ENCODE assay signal across 10 cellular contexts in genomic region chr3:69090021-69090420, GRCh38. TPM values are rescaled to one million over a fixed set of nuclear protein-coding genes. Genes with fewer than 3 reads are reported as not detected.
A peak's percentile ranks its signal among the peaks of the same experiment; 100 is the strongest.
DNase-seq lines count a peak whose midpoint lies in the region; ATAC-seq and TF ChIP-seq lines count a peak whose summit lies in the region.
"Had no signal": no experiment of that assay in that cellular context is flagged by ENCODE, and none has a peak within 500 bp of the region (broad histone marks: within the 10 kb centered on the region; RNA-seq: fewer than 3 reads in every experiment).

No MANE protein-coding gene starts in this region.

- peaks cover 46% of the 10 kb centered on the region for H3K4me1 Mint-ChIP-seq in Calu3 (ENCODE audit: low read depth, unreplicated experiment)
- peaks cover 63% of the 10 kb centered on the region for H3K4me1 Mint-ChIP-seq in T-helper 17 cell

- H3K27ac Mint-ChIP-seq in Calu3 (ENCODE audit: unreplicated experiment), result no peak overlapping the region
- peak overlapping the region; percentile 97 for H3K27ac Mint-ChIP-seq in T-helper 17 cell

- CTCF ChIA-PET in Calu3 (lab: Charles Lee), result interaction anchor here (0.7 to 1.0 kb wide), 2 partner anchors 8 to 38 kb away, joined by 3 read pairs; partner anchors contain the start of gene TMF1

- TF ChIP-seq EP300 in sigmoid colon (IDR thresholded peaks at IDR 0.05), result no peak

- DNase-seq in Calu3 (peak; percentile 13), T-helper 17 cell (no peak), sigmoid colon (no peak), right lobe of liver (no peak), NCI-H524 (lab: John Stamatoyannopoulos, UW) (no peak), head of caudate nucleus (no peak), DMS114 treated with DMSO at 0.1 percent for 48 hours (lab: John Stamatoyannopoulos, UW; ENCODE audit: unreplicated experiment) (no peak)
- DNase-seq: stimulated activated CD4-positive, alpha-beta T cell treated with anti-CD3 and anti-CD28 coated beads, Interleukin-12 subunit alpha, Interleukin-12 subunit beta, amount 100 ng/mL, for 4 hours had no signal

- H3K4me3 ChIP-seq in sigmoid colon (no peak overlapping the region), right lobe of liver (no peak overlapping the region)

- H3K36me3 ChIP-seq in sigmoid colon (no peaks in the 10 kb centered on the region), right lobe of liver (no peaks in the 10 kb centered on the region)

- ATAC-seq in T-helper 17 cell (no peak), esophagus mucosa (peak; percentile 49), right lobe of liver (no peak)
- ATAC-seq: Panc1 had no signal

- BruUV-seq in Calu3 (replicated peaks; lab: Mats Ljungman, UMichigan), result no TSS peak

- TF ChIP-seq CTCF in Calu3 (IDR thresholded peaks at IDR 0.05; ENCODE audit: unreplicated experiment) (no peak), sigmoid colon (IDR thresholded peaks at IDR 0.05) (no peak), right lobe of liver (IDR thresholded peaks at IDR 0.05) (no peak)

- H3K9me3 ChIP-seq in T-helper 17 cell (ENCODE audit: control insufficient read depth, low read length, poor library complexity, severe bottlenecking), result no peaks in the 10 kb centered on the region
- H3K9me3 ChIP-seq in sigmoid colon, result no peaks in the 10 kb centered on the region
- H3K9me3 ChIP-seq in right lobe of liver, result no peaks in the 10 kb centered on the region

- H3K27ac ChIP-seq in sigmoid colon, result peak overlapping the region; percentile 50 to 94 (median 94)
- no peak overlapping the region for H3K27ac ChIP-seq in right lobe of liver

- peaks cover 38% of the 10 kb centered on the region for H3K36me3 Mint-ChIP-seq in Calu3 (ENCODE audit: insufficient read depth, unreplicated experiment)
- H3K36me3 Mint-ChIP-seq in T-helper 17 cell (ENCODE audit: low read depth), result peaks cover 4% of the 10 kb centered on the region

- no peaks in the 10 kb centered on the region for H3K27me3 ChIP-seq in sigmoid colon
- no peaks in the 10 kb centered on the region for H3K27me3 ChIP-seq in right lobe of liver

- TF ChIP-seq POLR2A in sigmoid colon (IDR thresholded peaks at IDR 0.05) (no peak), right lobe of liver (IDR thresholded peaks at IDR 0.05) (no peak)

- H3K27me3 Mint-ChIP-seq in Calu3 (ENCODE audit: unreplicated experiment) (no peaks in the 10 kb centered on the region), T-helper 17 cell (no peaks in the 10 kb centered on the region)

- no peaks in the 10 kb centered on the region for H3K9me3 Mint-ChIP-seq in Calu3 (ENCODE audit: low read depth, unreplicated experiment)

- H3K4me3 Mint-ChIP-seq in Calu3 (ENCODE audit: low read depth, unreplicated experiment), result peak overlapping the region; percentile 12
- peak overlapping the region; percentile 90 for H3K4me3 Mint-ChIP-seq in T-helper 17 cell

- intact Hi-C loops in Calu3 (cut with micrococcal nuclease; ENCODE audit: unreplicated experiment) (no loop called here), sigmoid colon (cut with DNase I) (no loop called here), right lobe of liver (cut with DNase I) (no loop called here), head of caudate nucleus (cut with DNase I) (no loop called here)

- H3K4me1 ChIP-seq in sigmoid colon, result peaks cover 2 to 91% (median 85%) of the 10 kb centered on the region in 4 donors
- H3K4me1 ChIP-seq in right lobe of liver, result peaks cover 0 to 65% (median 25%) of the 10 kb centered on the region in 4 donors

- WGBS in sigmoid colon, 2 donors, result 66% methylated on average over 3 of the region's 3 CpGs
- WGBS in right lobe of liver (ENCODE audit: insufficient coverage, low coverage, low lambda C conversion rate, missing lambda C conversion rate), result 65% methylated on average over 3 of the region's 3 CpGs

RNA-seq across cellular contexts. Expression of gene ARL6IP5, which starts 5.3 kb away (rescaled TPM):
- 65.5 and 76.9 TPM in 2 replicates for total RNA-seq in Calu3 (2022)
- 100 to 1,000 TPM; 112 to 118 TPM for total RNA-seq in T-helper 17 cell
- 36.4 TPM for total RNA-seq in esophagus mucosa
- 100 to 1,000 TPM in 3 of 4 donors, 10 to 100 TPM in 1; 82.1 to 181 (median 144) TPM for total RNA-seq in sigmoid colon
- polyA plus RNA-seq in sigmoid colon, result 100 to 1,000 TPM in 1 of 3 donors, 10 to 100 TPM in 2; 36.6 to 110 (median 50.2) TPM
- 10 to 100 TPM; 25.6 to 48.8 (median 36.3) TPM for total RNA-seq in right lobe of liver

RNA-seq across cellular contexts. Expression of gene UBA3, which starts 9.9 kb away (rescaled TPM):
- total RNA-seq in Calu3 (2022), result 55.9 and 64.2 TPM in 2 replicates
- total RNA-seq in T-helper 17 cell, result 10 to 100 TPM; 53.5 to 56.2 TPM
- 47.8 TPM for total RNA-seq in esophagus mucosa
- total RNA-seq in sigmoid colon, result 10 to 100 TPM; 53.6 to 84.9 (median 61.6) TPM
- polyA plus RNA-seq in sigmoid colon, result 10 to 100 TPM; 36.6 to 54.6 (median 38.1) TPM
- 10 to 100 TPM; 17.2 to 27.3 (median 20.3) TPM for total RNA-seq in right lobe of liver

RNA-seq across cellular contexts. Expression of gene LMOD3, which starts 32.4 kb away (rescaled TPM):
- total RNA-seq in Calu3 (2022) (not detected in 2 replicates), T-helper 17 cell (not detected), esophagus mucosa (not detected), sigmoid colon (not detected), right lobe of liver (under 1 TPM in 3 of 6 experiments, not detected in 3; 0.07 to 0.25 (median 0.13) TPM)
- polyA plus RNA-seq in sigmoid colon, result under 1 TPM in 2 of 3 donors, not detected in 1; 0.01 to 0.23 TPM

RNA-seq across cellular contexts. Expression of gene TMF1, which starts 37.9 kb away (rescaled TPM):
- total RNA-seq in Calu3 (2022) (31.3 and 34.4 TPM in 2 replicates), T-helper 17 cell (10 to 100 TPM; 68.1 to 84.5 TPM), esophagus mucosa (16.0 TPM), sigmoid colon (10 to 100 TPM; 26.9 to 32.8 (median 30.9) TPM), right lobe of liver (10 to 100 TPM in 4 of 6 experiments, 1 to 10 TPM in 2; 7.9 to 15.4 (median 11.5) TPM)
- polyA plus RNA-seq in sigmoid colon, result 10 to 100 TPM in 2 of 3 donors, 1 to 10 TPM in 1; 9.9 to 12.4 (median 11.4) TPM

Comparison
In these comparisons a context has a peak if more than half of its experiments do, and no peak if none do; other contexts are left out.
1. H3K27ac ChIP-seq: peak in sigmoid colon (4 of 4); none in right lobe of liver (0 of 3).